In genomic region chr3:148716657-148717056, GRCh38 we compare ENCODE assay signal across 15 cellular contexts. TPM values are rescaled to one million over a fixed set of nuclear protein-coding genes. Genes with fewer than 3 reads are reported as not detected.
DNase-seq lines count a peak whose midpoint lies in the region; ATAC-seq and TF ChIP-seq lines count a peak whose summit lies in the region.
"Had no signal": no experiment of that assay in that cellular context is flagged by ENCODE, and none has a peak within 500 bp of the region (broad histone marks: within the 10 kb centered on the region; RNA-seq: fewer than 3 reads in every experiment).

No MANE protein-coding gene starts in this region.

- DNase-seq in HT-29 (ENCODE audit: low spot score) = peak; percentile 25
- no peak for DNase-seq in fibroblast of the aortic adventitia (ENCODE audit: low read depth)
- no peak for DNase-seq in thoracic aorta (ENCODE audit: low spot score)
- no peak for DNase-seq in NCI-H1092 treated with DMSO at 0.1 percent for 48 hours (lab: John Stamatoyannopoulos, UW)
- no peak for DNase-seq in sciatic nerve (ENCODE audit: low spot score)
- DNase-seq: Karpas-422, NCI-H1417 treated with DMSO at 0.1 percent for 48 hours, NCI-H2081, NCI-H2227 treated with DMSO at 0.1 percent for 48 hours, NCI-H524 treated with DMSO at 0.1 percent for 48 hours had no signal

- H3K36me3 ChIP-seq in thoracic aorta = no peaks in the 10 kb centered on the region
- H3K36me3 ChIP-seq: BLaER1, SJSA1 had no signal

- ATAC-seq in thoracic aorta (ENCODE audit: insufficient number of reproducible peaks, low FRiP score, low read depth) (no peak), sciatic nerve (no peak), GM19463 (IDR thresholded peaks at IDR 0.05; ENCODE audit: unreplicated experiment) (no peak)

- intact Hi-C loops in sciatic nerve (cut with DNase I) = no loop called here

- H3K4me3 ChIP-seq in fibroblast of the aortic adventitia (ENCODE audit: low read depth, low read length) = no peak overlapping the region
- H3K4me3 ChIP-seq in thoracic aorta = no peak overlapping the region
- H3K4me3 ChIP-seq: BLaER1, SJSA1 had no signal

- H3K9me3 ChIP-seq in thoracic aorta = no peaks in the 10 kb centered on the region
- H3K9me3 ChIP-seq: BLaER1, SJSA1 had no signal

- H3K4me1 ChIP-seq in thoracic aorta (ENCODE audit: control insufficient read depth in 1 of 2, low read depth in 2 of 2) = no peaks in the 10 kb centered on the region
- H3K4me1 ChIP-seq: BLaER1, SJSA1 had no signal

- no peaks in the 10 kb centered on the region for H3K27me3 ChIP-seq in thoracic aorta (replicated peaks; ENCODE audit: insufficient read depth)
- H3K27me3 ChIP-seq: BLaER1 had no signal

- H3K27ac ChIP-seq in VCaP (peak overlapping the region; percentile 48; the same call in 1 of the 2 replicates), thoracic aorta (no peak overlapping the region)
- H3K27ac ChIP-seq: BLaER1, RWPE1, SJSA1 had no signal

- TF ChIP-seq CTCF in VCaP (conservative IDR thresholded peaks at IDR 0.05) = peak; percentile 16; the same call in 1 of the 2 replicates
- TF ChIP-seq CTCF in fibroblast of the aortic adventitia (IDR thresholded peaks at IDR 0.05; ENCODE audit: insufficient read depth, low read length) = peak; percentile 18
- peak; percentile 10 for TF ChIP-seq CTCF in thoracic aorta (IDR thresholded peaks at IDR 0.05)

RNA-seq across cellular contexts. Expression of gene AGTR1, which starts 19.0 kb away (rescaled TPM):
- total RNA-seq in HT-29 (2014; rRNA removed; shearing (Covaris generic)) = not detected in 2 replicates
- total RNA-seq in fibroblast of the aortic adventitia (ENCODE audit: low replicate concordance) (2.4 and 3.2 TPM in 2 replicates), thoracic aorta (1 to 10 TPM; 3.8 to 7.3 TPM), sciatic nerve (7.2 TPM)
- total RNA-seq: SJSA1 had no signal
